In the genomic region with DNA sequence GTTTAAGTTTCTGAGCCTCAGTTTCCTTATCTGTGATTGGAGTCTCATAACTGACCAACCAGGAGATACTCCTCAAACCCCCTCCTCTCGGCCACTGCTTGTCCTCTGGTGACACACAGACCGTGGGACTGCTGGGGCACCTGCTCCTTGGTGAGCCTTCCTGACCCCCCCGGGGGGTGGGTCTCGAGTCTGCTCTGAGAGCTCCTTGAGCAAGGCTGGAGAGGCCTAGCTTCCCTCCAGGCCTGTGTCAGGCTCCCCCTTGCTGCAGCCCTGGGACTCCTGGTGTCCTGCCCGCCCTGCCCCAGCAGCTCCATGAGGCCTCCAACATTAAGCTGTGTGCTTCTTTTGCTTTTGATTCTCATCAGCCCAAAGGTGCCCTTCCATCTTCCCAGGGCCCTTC, we compare ENCODE assay signal across 28 cellular contexts.
"Had no signal": no experiment of that assay in that cellular context is flagged by ENCODE, and none has a peak within 500 bp of the region (broad histone marks: within the 10 kb centered on the region; RNA-seq: fewer than 3 reads in every experiment).

No MANE protein-coding gene starts in this region.

- H3K4me3 ChIP-seq: adrenal gland, body of pancreas, esophagus squamous epithelium, gastroesophageal sphincter had no signal

- ATAC-seq: activated CD4-positive, alpha-beta T cell treated with anti-CD3 and anti-CD28 coated beads for 36 hours; activated CD8-positive, alpha-beta T cell treated with anti-CD3 and anti-CD28 coated beads for 36 hours; activated naive CD8-positive, alpha-beta T cell treated with anti-CD3 and anti-CD28 coated beads, Interleukin-2, amount 50 U/mL, for 24 hours; body of pancreas; effector memory CD8-positive, alpha-beta T cell; gastroesophageal sphincter; T-helper 17 cell had no signal

- H3K36me3 ChIP-seq: adrenal gland had no signal

- DNase-seq: activated CD4-positive, alpha-beta T cell treated with anti-CD3 and anti-CD28 coated beads for 36 hours; activated CD4-positive, alpha-beta T cell treated with anti-CD3 and anti-CD28 coated beads, Interleukin-2, amount 10 ng/mL, durations not matched to agents 24 days and 14 days; activated CD4-positive, CD25-positive, alpha-beta regulatory T cell; activated CD4-positive, CD25-positive, alpha-beta regulatory T cell treated with anti-CD3 and anti-CD28 coated beads, Interleukin-2, amount 50 U/mL, for 72 hours; activated CD8-positive, alpha-beta memory T cell treated with anti-CD3 and anti-CD28 coated beads for 24 hours; activated CD8-positive, alpha-beta T cell treated with anti-CD3 and anti-CD28 coated beads for 36 hours; activated effector memory CD4-positive, alpha-beta T cell treated with anti-CD3 and anti-CD28 coated beads, Interleukin-2, amount 50 U/mL, for 16 hours; activated naive CD4-positive, alpha-beta T cell treated with anti-CD3 and anti-CD28 coated beads for 36 hours; activated naive CD8-positive, alpha-beta T cell treated with anti-CD3 and anti-CD28 coated beads for 36 hours; activated naive CD8-positive, alpha-beta T cell treated with anti-CD3 and anti-CD28 coated beads, Interleukin-2, amount 50 U/mL, for 24 hours; activated T-cell treated with anti-CD3 and anti-CD28 coated beads, Interleukin-2, amount 50 U/mL, for 1 hour; amygdala; aorta; body of pancreas; central memory CD4-positive, alpha-beta T cell; cerebellar nuclear complex; cortex of kidney; dermis blood vessel endothelial cell; effector CD4-positive, alpha-beta T cell; effector memory CD8-positive, alpha-beta T cell; esophagus squamous epithelium; foreskin melanocyte; T-helper 1 cell; T-helper 17 cell; T1000 had no signal

- H3K4me1 ChIP-seq: adrenal gland, body of pancreas, esophagus squamous epithelium, gastroesophageal sphincter had no signal

- H3K27me3 ChIP-seq: adrenal gland, body of pancreas, esophagus squamous epithelium, gastroesophageal sphincter had no signal

- H3K9me3 ChIP-seq: adrenal gland, body of pancreas, esophagus squamous epithelium, gastroesophageal sphincter had no signal

- H3K27ac ChIP-seq: adrenal gland, body of pancreas, epithelial cell of prostate, esophagus squamous epithelium, gastroesophageal sphincter had no signal
